16 cellular contexts compared by ENCODE assay signal in genomic region chr6:51203504-51203903, GRCh38.
DNase-seq lines count a peak whose midpoint lies in the region; ATAC-seq and TF ChIP-seq lines count a peak whose summit lies in the region.
"Had no signal": no experiment of that assay in that cellular context is flagged by ENCODE, and none has a peak within 500 bp of the region (broad histone marks: within the 10 kb centered on the region; RNA-seq: fewer than 3 reads in every experiment).

No MANE protein-coding gene starts in this region.

- no peaks in the 10 kb centered on the region for H3K9me2 ChIP-seq in SK-N-SH

- peak; percentile 4; the same call in 1 of the 2 replicates for TF ChIP-seq RAD21 in SK-N-SH (IDR thresholded peaks at IDR 0.05; ENCODE audit: low read length)

- H3K27ac ChIP-seq in SK-N-SH (ENCODE audit: low read depth in 2 of 2, low read length in 1 of 2) (peak overlapping the region in 1 of 2 experiments; percentile 47; a peak in 2 of 4 replicates), VCaP (peak overlapping the region; percentile 38; the same call in 1 of the 2 replicates)
- H3K27ac ChIP-seq: BLaER1 treated with 17β-estradiol and CSF1 and Interleukin-3, amounts not matched to agents 10 nM and 100 nM had no signal

- H3K4me3 Mint-ChIP-seq in mesothelial cell of epicardium: no peak overlapping the region
- H3K4me3 Mint-ChIP-seq: CD8-positive, alpha-beta T cell; GM23338 had no signal

- no peaks in the 10 kb centered on the region for H3K79me2 ChIP-seq in SK-N-SH (ENCODE audit: insufficient read depth)

- DNase-seq in SK-N-SH (no peak), M059J (ENCODE audit: low read depth) (peak; percentile 14), mesothelial cell of epicardium (ENCODE audit: low spot score in 2 of 2, unreplicated experiment in 2 of 2) (no peak)
- DNase-seq in NK-92 treated with Interleukin-12 subunit alpha and Interleukin-12 subunit beta, amount 100 ng/mL, for 24 hours (lab: John Stamatoyannopoulos, UW): no peak
- DNase-seq: 8988T; Calu3; CD8-positive, alpha-beta T cell; DMS79 treated with DMSO at 0.1 percent for 48 hours; GF-D8; HCEC 1CT had no signal

- H3K36me3 ChIP-seq in SK-N-SH (replicated peaks in 1 of 2; ENCODE audit: control insufficient read depth in 1 of 2, insufficient read depth in 2 of 2, low read length in 1 of 2): no peaks in the 10 kb centered on the region
- H3K36me3 ChIP-seq: BLaER1 treated with 17β-estradiol and CSF1 and Interleukin-3, amounts not matched to agents 10 nM and 100 nM had no signal

- no peak for ATAC-seq in SK-N-SH treated with all-trans-retinoic acid at 6 μM for 48 hours
- no peak for ATAC-seq in GM21576 (IDR thresholded peaks at IDR 0.05; ENCODE audit: unreplicated experiment)
- no peak for ATAC-seq in HG03460 (IDR thresholded peaks at IDR 0.05; ENCODE audit: unreplicated experiment)
- ATAC-seq: CD8-positive, alpha-beta T cell; GM23338 had no signal

- H3K9me3 Mint-ChIP-seq in mesothelial cell of epicardium: peaks cover 3% of the 10 kb centered on the region
- H3K9me3 Mint-ChIP-seq: GM23338 had no signal

- no peaks in the 10 kb centered on the region for H3K27me3 Mint-ChIP-seq in mesothelial cell of epicardium (ENCODE audit: low read depth)

- POLR2A ChIA-PET in SK-N-SH (lab: Yijun Ruan, JAX): no interaction called here

- CTCF ChIA-PET in SK-N-SH (lab: Yijun Ruan, JAX): no interaction called here

- no peak overlapping the region for H3K4me3 ChIP-seq in SK-N-SH (ENCODE audit: low read depth in 2 of 2, low read length in 1 of 2)
- H3K4me3 ChIP-seq: BLaER1 treated with 17β-estradiol and CSF1 and Interleukin-3, amounts not matched to agents 10 nM and 100 nM; GM23338 had no signal

- 40% methylated on average over 1 of the region's 1 CpG for whole genome bisulfite sequencing in SK-N-SH (ENCODE audit: low lambda C conversion rate)

- no peaks in the 10 kb centered on the region for H3K9me3 ChIP-seq in SK-N-SH
- H3K9me3 ChIP-seq: BLaER1 treated with 17β-estradiol and CSF1 and Interleukin-3, amounts not matched to agents 10 nM and 100 nM had no signal

- TF ChIP-seq CTCF in SK-N-SH (IDR thresholded peaks at IDR 0.05): no peak
- TF ChIP-seq CTCF in VCaP (conservative IDR thresholded peaks at IDR 0.05): no peak
- TF ChIP-seq CTCF in mesothelial cell of epicardium (IDR thresholded peaks at IDR 0.05; ENCODE audit: unreplicated experiment): no peak

- H3K36me3 Mint-ChIP-seq in mesothelial cell of epicardium: no peaks in the 10 kb centered on the region
- H3K36me3 Mint-ChIP-seq: CD8-positive, alpha-beta T cell had no signal

- H3F3A ChIP-seq in SK-N-SH (replicated peaks; ENCODE audit: insufficient read depth): peaks cover 6% of the 10 kb centered on the region

- peaks cover 41% of the 10 kb centered on the region for H3K4me1 Mint-ChIP-seq in mesothelial cell of epicardium
- H3K4me1 Mint-ChIP-seq: GM23338 had no signal

- peak overlapping the region; percentile 30 for H3K27ac Mint-ChIP-seq in mesothelial cell of epicardium
- H3K27ac Mint-ChIP-seq: CD8-positive, alpha-beta T cell; GM23338 had no signal

- TF ChIP-seq EP300 in SK-N-SH (IDR thresholded peaks at IDR 0.05; ENCODE audit: borderline replicate concordance in 1 of 2, low read depth in 1 of 2, low read length in 1 of 2): no peak

- no peaks in the 10 kb centered on the region for H3K27me3 ChIP-seq in SK-N-SH (ENCODE audit: insufficient read depth)
- H3K27me3 ChIP-seq: BLaER1 treated with 17β-estradiol and CSF1 and Interleukin-3, amounts not matched to agents 10 nM and 100 nM had no signal

- H3K9ac ChIP-seq in SK-N-SH: no peak overlapping the region
- H3K9ac ChIP-seq: BLaER1 treated with 17β-estradiol and CSF1 and Interleukin-3, amounts not matched to agents 10 nM and 100 nM had no signal

- H4K20me1 ChIP-seq in SK-N-SH (ENCODE audit: insufficient read depth): no peaks in the 10 kb centered on the region
- H4K20me1 ChIP-seq: BLaER1 treated with 17β-estradiol and CSF1 and Interleukin-3, amounts not matched to agents 10 nM and 100 nM had no signal

- H3K4me1 ChIP-seq in SK-N-SH (ENCODE audit: control insufficient read depth in 1 of 2, insufficient read depth in 2 of 2, low read depth in 1 of 2, low read length in 1 of 2): peaks cover 0 to 6% of the 10 kb centered on the region in 2 experiments; a peak in 1 of 4 replicates
- H3K4me1 ChIP-seq: BLaER1 treated with 17β-estradiol and CSF1 and Interleukin-3, amounts not matched to agents 10 nM and 100 nM had no signal

- H2AFZ ChIP-seq in SK-N-SH (ENCODE audit: low read depth): no peak overlapping the region
- H2AFZ ChIP-seq: GM23338 had no signal

- no peak overlapping the region for H3K4me2 ChIP-seq in SK-N-SH
- H3K4me2 ChIP-seq: BLaER1 treated with 17β-estradiol and CSF1 and Interleukin-3, amounts not matched to agents 10 nM and 100 nM; GM23338 had no signal

TF ChIP-seq in SK-N-SH, 30 proteins besides CTCF, POLR2A, EP300 and RAD21:
- no peak for TF ChIP-seq NFIC (IDR thresholded peaks at IDR 0.05; ENCODE audit: borderline replicate concordance)
- peak; percentile 62 for TF ChIP-seq GATA2 (CRISPR knock-in tag; IDR thresholded peaks at IDR 0.05)

TF ChIP-seq in SK-N-SH treated with all-trans-retinoic acid at 6 μM for 48 hours, 23 proteins besides CTCF, POLR2A, EP300 and RAD21:
- TF ChIP-seq TOX (CRISPR knock-in tag; IDR thresholded peaks at IDR 0.05; ENCODE audit: borderline replicate concordance): no peak
